ENCODE assay signal across 8 cellular contexts in genomic region chr3:147616998-147617619, GRCh38.
DNase-seq lines count a peak whose midpoint lies in the region; ATAC-seq lines count a peak whose summit lies in the region.

No MANE protein-coding gene starts in this region.

- peak; percentile 12 for DNase-seq in AG20443 (ENCODE audit: low spot score)
- peak; percentile 71 for DNase-seq in HCEC 1CT
- peak; percentile 42 for DNase-seq in RPMI8226
- DNase-seq in glomerular endothelial cell (ENCODE audit: extremely low read depth, low read depth, low spot score) = peak; percentile 5
- no peak for DNase-seq in retina

- ATAC-seq in GM21367 (IDR thresholded peaks at IDR 0.05; ENCODE audit: unreplicated experiment) (no peak), HG02759 (IDR thresholded peaks at IDR 0.05; ENCODE audit: unreplicated experiment) (no peak), HG03520 (IDR thresholded peaks at IDR 0.05; ENCODE audit: unreplicated experiment) (no peak)
